In the genomic region with DNA sequence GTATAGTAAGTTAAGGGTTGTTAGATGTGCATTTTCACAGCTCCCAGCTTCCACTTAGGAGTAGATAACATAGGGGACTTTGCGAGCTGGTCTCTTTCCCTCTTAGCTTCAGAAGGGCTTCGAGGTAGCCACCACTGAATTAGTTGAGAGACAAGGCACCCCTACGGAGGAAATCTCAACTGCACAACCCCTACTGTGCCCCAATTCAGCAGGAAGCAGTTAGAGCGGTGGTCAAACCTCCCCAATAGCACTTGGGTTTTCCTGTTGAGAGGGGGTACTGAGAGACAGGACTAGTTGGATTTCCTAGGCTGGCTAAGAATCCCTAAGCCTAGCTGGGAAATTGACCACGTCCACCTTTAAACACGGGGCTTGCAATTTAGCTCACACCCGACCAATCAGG, we compare ENCODE assay signal across 9 cellular contexts. TPM values are rescaled to one million over a fixed set of nuclear protein-coding genes. Genes with fewer than 3 reads are reported as not detected.
DNase-seq lines count a peak whose midpoint lies in the region; ATAC-seq and TF ChIP-seq lines count a peak whose summit lies in the region.
"Had no signal": no experiment of that assay in that cellular context is flagged by ENCODE, and none has a peak within 500 bp of the region (broad histone marks: within the 10 kb centered on the region; RNA-seq: fewer than 3 reads in every experiment).

No MANE protein-coding gene starts in this region.

- H3K4me1 ChIP-seq in RWPE2 (ENCODE audit: insufficient read depth, poor library complexity, severe bottlenecking) = peaks cover 33% of the 10 kb centered on the region
- peaks cover 20 to 65% (median 26%) of the 10 kb centered on the region in 3 donors for H3K4me1 ChIP-seq in esophagus squamous epithelium
- H3K4me1 ChIP-seq in rectal smooth muscle tissue (ENCODE audit: control insufficient read depth, insufficient read depth, low read length) = peaks cover 2% of the 10 kb centered on the region

- ATAC-seq in RWPE2 (ENCODE audit: low read depth) (no peak), GM18870 (IDR thresholded peaks at IDR 0.05; ENCODE audit: unreplicated experiment) (no peak)

- H3K9ac ChIP-seq in rectal smooth muscle tissue (ENCODE audit: low read length) = no peak overlapping the region

- intact Hi-C loops in esophagus squamous epithelium (cut with DNase I) = no loop called here

- DNase-seq in GM06990 (ENCODE audit: extremely low read depth, insufficient read length) (no peak), RWPE2 (ENCODE audit: low spot score) (no peak), esophagus squamous epithelium (lab: John Stamatoyannopoulos, UW) (no peak), Ammon's horn (ENCODE audit: low spot score) (no peak), GF-D8 (lab: John Stamatoyannopoulos, UW) (no peak), NCI-H1436 (lab: John Stamatoyannopoulos, UW) (no peak)
- DNase-seq: activated CD8-positive, alpha-beta memory T cell treated with anti-CD3 and anti-CD28 coated beads, Interleukin-2, amount 50 U/mL, for 48 hours had no signal

- H3K4me3 ChIP-seq in GM06990 (replicated peaks; ENCODE audit: low read depth, low read length) = peak overlapping the region; percentile 97
- peak overlapping the region; percentile 47 for H3K4me3 ChIP-seq in RWPE2 (ENCODE audit: severe bottlenecking)
- H3K4me3 ChIP-seq in esophagus squamous epithelium = peak overlapping the region in 3 of 4 donors; percentile 64 to 89 (median 64)
- peak overlapping the region; percentile 97 for H3K4me3 ChIP-seq in rectal smooth muscle tissue (ENCODE audit: low read length)

- H3K27me3 ChIP-seq in GM06990 (replicated peaks; ENCODE audit: control insufficient read depth, insufficient read depth, low read length) (no peaks in the 10 kb centered on the region), RWPE2 (ENCODE audit: insufficient read depth, poor library complexity, severe bottlenecking) (no peaks in the 10 kb centered on the region), esophagus squamous epithelium (no peaks in the 10 kb centered on the region), rectal smooth muscle tissue (ENCODE audit: control insufficient read depth, insufficient read depth, low read length) (no peaks in the 10 kb centered on the region)

- H3K27ac ChIP-seq in RWPE2 (ENCODE audit: poor library complexity, severe bottlenecking) = peak overlapping the region; percentile 68
- peak overlapping the region in 1 of 4 donors; percentile 98 for H3K27ac ChIP-seq in esophagus squamous epithelium
- no peak overlapping the region for H3K27ac ChIP-seq in rectal smooth muscle tissue (ENCODE audit: low read depth, low read length)

- no peak for TF ChIP-seq CTCF in GM06990 (IDR thresholded peaks at IDR 0.05; ENCODE audit: insufficient read depth, low read length, poor library complexity, severe bottlenecking)
- no peak for TF ChIP-seq CTCF in RWPE2 (IDR thresholded peaks at IDR 0.05; ENCODE audit: poor library complexity, severe bottlenecking)
- TF ChIP-seq CTCF in esophagus squamous epithelium (IDR thresholded peaks at IDR 0.05) = no peak

- H3K36me3 ChIP-seq in GM06990 (ENCODE audit: control insufficient read depth, insufficient read depth, low read length) (no peaks in the 10 kb centered on the region; the same call in 1 of the 2 replicates), RWPE2 (ENCODE audit: low read depth) (peaks cover 16% of the 10 kb centered on the region), esophagus squamous epithelium (peaks cover 0 to 4% (median 0%) of the 10 kb centered on the region in 3 donors), rectal smooth muscle tissue (ENCODE audit: control insufficient read depth, insufficient read depth, low read length) (no peaks in the 10 kb centered on the region)

- no peak for TF ChIP-seq POLR2A in esophagus squamous epithelium (IDR thresholded peaks at IDR 0.05)

- WGBS in esophagus squamous epithelium, 2 donors = 73 to 91% methylated on average over 5 to 6 of the region's 7 CpGs

- H3K9me3 ChIP-seq in RWPE2 (ENCODE audit: severe bottlenecking) (no peaks in the 10 kb centered on the region), esophagus squamous epithelium (no peaks in the 10 kb centered on the region)

RNA-seq across cellular contexts. Expression of a gene that starts 1.1 kb away (rescaled TPM):
- total RNA-seq in esophagus squamous epithelium = 10 to 100 TPM; 20.2 to 32.4 (median 27.5) TPM

Comparison
In these comparisons a context has a peak if more than half of its experiments do, and no peak if none do; other contexts are left out.
1. H3K4me3 ChIP-seq: peak in every context shown above with its lines; median percentile 97 in GM06990; 97 in rectal smooth muscle tissue; 64 in esophagus squamous epithelium; 47 in RWPE2.